8 cellular contexts compared by ENCODE assay signal in the genomic region with DNA sequence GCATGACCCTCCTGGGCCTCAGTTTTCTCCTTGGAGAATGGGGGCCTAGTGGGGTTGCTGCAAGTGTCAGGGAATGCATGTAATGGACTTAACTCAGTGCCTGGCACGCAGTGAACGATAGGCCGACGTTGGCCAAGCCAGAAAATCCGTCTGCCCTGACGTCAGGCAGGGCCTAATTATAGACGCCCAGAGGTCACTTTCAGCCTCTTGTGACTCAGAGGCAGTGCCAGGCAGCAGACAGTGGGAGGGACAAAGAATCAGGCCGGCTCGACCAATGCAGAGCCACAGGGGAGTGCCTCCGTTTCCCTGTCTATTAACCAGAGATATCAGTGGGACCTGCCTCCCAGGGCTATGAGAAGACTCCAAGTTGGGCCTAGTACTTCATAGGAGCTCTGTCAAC.
DNase-seq lines count a peak whose midpoint lies in the region; ATAC-seq and TF ChIP-seq lines count a peak whose summit lies in the region.

No MANE protein-coding gene starts in this region.

- H3K18ac ChIP-seq in IMR-90 (ENCODE audit: low read depth, low read length): no peak overlapping the region

- H3K27ac ChIP-seq in IMR-90 (ENCODE audit: insufficient read depth, low read length): no peak overlapping the region
- no peak overlapping the region for H3K27ac ChIP-seq in left lung
- H3K27ac ChIP-seq in subcutaneous abdominal adipose tissue (ENCODE audit: low read depth, low read length): peak overlapping the region; percentile 32

- CTCF ChIA-PET in IMR-90 (lab: Yijun Ruan, JAX): no interaction called here

- DNase-seq in IMR-90 (peak; percentile 85), choroid plexus epithelial cell (ENCODE audit: low read depth) (peak; percentile 95), left lung (peak in 1 of 2 donors; percentile 40), 8988T (no peak)
- no peak for DNase-seq in stimulated activated naive CD8-positive, alpha-beta T cell treated with anti-CD3 and anti-CD28 coated beads, Interleukin-15, Interleukin-2, amounts not matched to agents 100 U/mL and 50 U/mL, for 24 hours

- H4K5ac ChIP-seq in IMR-90 (ENCODE audit: low read depth, low read length): no peak overlapping the region

- H2AK5ac ChIP-seq in IMR-90 (ENCODE audit: low read depth, low read length): no peak overlapping the region

- peak overlapping the region; percentile 81 for H2AFZ ChIP-seq in IMR-90 (replicated peaks; ENCODE audit: low read length, poor library complexity)

- TF ChIP-seq CTCF in IMR-90 (conservative IDR thresholded peaks at IDR 0.05; ENCODE audit: low read depth, low read length) (no peak), choroid plexus epithelial cell (conservative IDR thresholded peaks at IDR 0.05; ENCODE audit: low read depth, low read length) (no peak), left lung (IDR thresholded peaks at IDR 0.05) (no peak)

- H3K4me2 ChIP-seq in IMR-90 (ENCODE audit: low read depth, low read length): no peak overlapping the region

- TF ChIP-seq POLR2A in IMR-90 (IDR thresholded peaks at IDR 0.05; ENCODE audit: low read depth, low read length): no peak

- H3K23ac ChIP-seq in IMR-90 (ENCODE audit: low read depth, low read length): no peak overlapping the region

- H3K27me3 ChIP-seq in IMR-90 (ENCODE audit: control insufficient read depth, insufficient read depth, low read length): peaks cover 8% of the 10 kb centered on the region
- H3K27me3 ChIP-seq in left lung: no peaks in the 10 kb centered on the region
- no peaks in the 10 kb centered on the region for H3K27me3 ChIP-seq in subcutaneous abdominal adipose tissue (ENCODE audit: control insufficient read depth in 5 of 5, insufficient read depth in 4 of 5, low read length in 5 of 5)

- H3K4me1 ChIP-seq in IMR-90 (ENCODE audit: control insufficient read depth, insufficient read depth, low read length) (peaks cover 2% of the 10 kb centered on the region; the same call in 1 of the 2 replicates), left lung (peaks cover 0 to 3% of the 10 kb centered on the region in 2 donors), subcutaneous abdominal adipose tissue (ENCODE audit: control insufficient read depth in 5 of 5, insufficient read depth in 5 of 5, low read length in 5 of 5) (peaks cover 4 to 13% (median 10%) of the 10 kb centered on the region in 5 donors)

- TF ChIP-seq RAD21 in IMR-90 (IDR thresholded peaks at IDR 0.05; ENCODE audit: low read length): no peak

- no peaks in the 10 kb centered on the region for H3K79me1 ChIP-seq in IMR-90 (ENCODE audit: low read depth in 1 of 2, low read length in 2 of 2)

- WGBS in IMR-90 (ENCODE audit: extremely low coverage in 2 of 2, insufficient read length in 1 of 2), 2 experiments: 40% methylated on average over 2 of the region's 10 CpGs; no CpG with 5 or more reads in 1 of the 2 experiments

- intact Hi-C loops in IMR-90 (cut with micrococcal nuclease) (no loop called here), left lung (cut with DNase I) (no loop called here)

- no peak overlapping the region for H3K56ac ChIP-seq in IMR-90 (ENCODE audit: extremely low read depth, insufficient read depth, low read length)

- BruUV-seq in IMR-90 (replicated peaks; lab: Mats Ljungman, UMichigan): no TSS peak

- H3K9ac ChIP-seq in IMR-90 (ENCODE audit: low read depth, low read length) (no peak overlapping the region), subcutaneous abdominal adipose tissue (ENCODE audit: low read length in 5 of 5) (peak overlapping the region in 1 of 5 donors; percentile 57)

- peaks cover 5% of the 10 kb centered on the region for H3K9me3 ChIP-seq in IMR-90 (ENCODE audit: control insufficient read depth, insufficient read depth, low read length)
- H3K9me3 ChIP-seq in left lung: peaks cover 0 to 3% of the 10 kb centered on the region in 2 donors
- H3K9me3 ChIP-seq in subcutaneous abdominal adipose tissue (ENCODE audit: control insufficient read depth in 5 of 5, low read length in 5 of 5): peaks cover 0 to 8% (median 6%) of the 10 kb centered on the region in 5 donors

- H3K36me3 ChIP-seq in IMR-90 (ENCODE audit: control insufficient read depth, insufficient read depth, low read length) (no peaks in the 10 kb centered on the region), left lung (no peaks in the 10 kb centered on the region), subcutaneous abdominal adipose tissue (ENCODE audit: control insufficient read depth in 5 of 5, insufficient read depth in 5 of 5, low read length in 5 of 5) (no peaks in the 10 kb centered on the region)

- no peak overlapping the region for H2BK15ac ChIP-seq in IMR-90 (ENCODE audit: low read depth, low read length)

- no peak overlapping the region for H3K4ac ChIP-seq in IMR-90 (ENCODE audit: low read depth, low read length)

- no peak overlapping the region for H2AK9ac ChIP-seq in IMR-90 (replicated peaks; ENCODE audit: low read depth, low read length, poor library complexity)

- H3K14ac ChIP-seq in IMR-90 (replicated peaks; ENCODE audit: low read depth, low read length): no peak overlapping the region

- POLR2A ChIA-PET in IMR-90 (lab: Charles Lee; ENCODE audit: unreplicated experiment): no interaction called here

- H2BK120ac ChIP-seq in IMR-90 (ENCODE audit: low read depth, low read length): no peak overlapping the region

- no peak overlapping the region for H4K91ac ChIP-seq in IMR-90 (ENCODE audit: insufficient read depth, low read depth, low read length)

- H3K4me3 ChIP-seq in IMR-90 (ENCODE audit: insufficient read depth, low read depth, low read length): no peak overlapping the region
- H3K4me3 ChIP-seq in choroid plexus epithelial cell (ENCODE audit: low read depth, low read length): no peak overlapping the region
- no peak overlapping the region for H3K4me3 ChIP-seq in left lung
- H3K4me3 ChIP-seq in subcutaneous abdominal adipose tissue (ENCODE audit: low read depth in 1 of 5, low read length in 5 of 5): no peak overlapping the region

- in situ Hi-C loops in IMR-90 (cut with MboI; ENCODE audit: low sequenced_read_pairs): no loop called here

- H4K8ac ChIP-seq in IMR-90 (ENCODE audit: low read depth in 2 of 2, low read length in 2 of 2): no peak overlapping the region; a peak in 1 of 4 replicates

- no peak overlapping the region for H2BK20ac ChIP-seq in IMR-90 (ENCODE audit: low read depth, low read length)

- 0 out of 2 replicates have a peak, but pooled peaks cover 3% of the 10 kb centered on the region for H3K9me1 ChIP-seq in IMR-90 (ENCODE audit: insufficient read depth, low read length)

- ATAC-seq in IMR-90 (ENCODE audit: low read depth): peak; percentile 96
- peak; percentile 85 for ATAC-seq in left lung
- ATAC-seq in stimulated activated naive CD8-positive, alpha-beta T cell treated with anti-CD3 and anti-CD28 coated beads, Interleukin-15, Interleukin-2, amounts not matched to agents 100 U/mL and 50 U/mL, for 24 hours: no peak
- ATAC-seq in GM21528 (IDR thresholded peaks at IDR 0.05; ENCODE audit: low FRiP score, unreplicated experiment): no peak
- ATAC-seq in HG02571 (IDR thresholded peaks at IDR 0.05; ENCODE audit: unreplicated experiment): no peak

- dilution Hi-C loops in IMR-90 (cut with HindIII; ENCODE audit: low sequenced_read_pairs, unreplicated experiment): no loop called here

- no peaks in the 10 kb centered on the region for H4K20me1 ChIP-seq in IMR-90 (ENCODE audit: insufficient read depth, low read length)

- H2BK5ac ChIP-seq in IMR-90 (ENCODE audit: low read depth, low read length, poor library complexity, severe bottlenecking): no peak overlapping the region

TF ChIP-seq in IMR-90, 13 proteins besides CTCF, POLR2A, EP300 and RAD21:
- TF ChIP-seq FOS (IDR thresholded peaks at IDR 0.05; ENCODE audit: low read depth, low read length) (peak; percentile 44; the same call in 1 of the 2 replicates), MAZ (IDR thresholded peaks at IDR 0.05; ENCODE audit: borderline replicate concordance, low read depth, low read length) (no peak), CEBPB (IDR thresholded peaks at IDR 0.05; ENCODE audit: low read depth, low read length) (peak; percentile 6; the same call in 1 of the 2 replicates), BHLHE40 (IDR thresholded peaks at IDR 0.05; ENCODE audit: low read depth, low read length) (peak; percentile 29; the same call in 1 of the 2 replicates)
- TF ChIP-seq, protein P1, sequence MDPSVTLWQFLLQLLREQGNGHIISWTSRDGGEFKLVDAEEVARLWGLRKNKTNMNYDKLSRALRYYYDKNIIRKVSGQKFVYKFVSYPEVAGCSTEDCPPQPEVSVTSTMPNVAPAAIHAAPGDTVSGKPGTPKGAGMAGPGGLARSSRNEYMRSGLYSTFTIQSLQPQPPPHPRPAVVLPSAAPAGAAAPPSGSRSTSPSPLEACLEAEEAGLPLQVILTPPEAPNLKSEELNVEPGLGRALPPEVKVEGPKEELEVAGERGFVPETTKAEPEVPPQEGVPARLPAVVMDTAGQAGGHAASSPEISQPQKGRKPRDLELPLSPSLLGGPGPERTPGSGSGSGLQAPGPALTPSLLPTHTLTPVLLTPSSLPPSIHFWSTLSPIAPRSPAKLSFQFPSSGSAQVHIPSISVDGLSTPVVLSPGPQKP (IDR thresholded peaks at IDR 0.05; ENCODE audit: borderline replicate concordance, low read depth, low read length): no peak
TF ChIP-seq in IMR-90: peak in this region for 3.

Comparison
In these comparisons a context has a peak if more than half of its experiments do, and no peak if none do; other contexts are left out.
1. ATAC-seq: peak in IMR-90 (single experiment) and left lung (single experiment); none in stimulated activated naive CD8-positive, alpha-beta T cell treated with anti-CD3 and anti-CD28 coated beads, Interleukin-15, Interleukin-2, amounts not matched to agents 100 U/mL and 50 U/mL, for 24 hours (single experiment), GM21528 (single experiment) and HG02571 (single experiment).
2. DNase-seq: peak in IMR-90 (single experiment) and choroid plexus epithelial cell (single experiment); none in stimulated activated naive CD8-positive, alpha-beta T cell treated with anti-CD3 and anti-CD28 coated beads, Interleukin-15, Interleukin-2, amounts not matched to agents 100 U/mL and 50 U/mL, for 24 hours (single experiment) and 8988T (single experiment).